ENCODE assay signal across 8 cellular contexts in the genomic region with DNA sequence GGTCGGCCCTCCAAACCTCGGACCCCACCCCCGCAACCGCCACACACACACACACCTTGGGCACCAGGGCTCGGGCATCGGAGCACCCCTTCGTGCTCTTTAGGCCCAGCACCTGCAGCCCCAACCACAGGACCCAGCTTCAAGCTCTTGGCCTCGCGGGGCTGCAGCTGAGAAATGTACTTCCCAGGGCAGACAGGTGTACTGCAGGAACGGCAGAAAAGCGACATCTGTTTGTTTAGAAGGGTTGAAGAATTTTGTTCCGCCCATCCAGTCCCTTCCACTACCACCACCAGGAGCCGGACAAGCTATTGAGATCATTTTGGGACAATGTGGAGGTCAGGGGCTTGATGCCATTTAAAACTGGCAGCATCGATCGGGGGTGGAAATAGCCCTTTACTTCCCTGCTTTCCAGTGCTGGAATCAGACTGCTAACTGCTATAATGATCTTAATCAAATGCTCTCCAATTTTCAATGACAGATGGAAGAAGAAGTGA.
DNase-seq lines count a peak whose midpoint lies in the region; ATAC-seq lines count a peak whose summit lies in the region.

No MANE protein-coding gene starts in this region.

- H3K9me3 ChIP-seq in iPS-18a (ENCODE audit: control insufficient read depth, low read depth, low read length), result no peaks in the 10 kb centered on the region

- peak overlapping the region; percentile 67 for H3K4me3 ChIP-seq in iPS-18a (ENCODE audit: low read length)

- H3K27me3 ChIP-seq in iPS-18a (ENCODE audit: control insufficient read depth, insufficient read depth, low read length), result peaks cover 73% of the 10 kb centered on the region

- H3K27me3 Mint-ChIP-seq in T-helper 1 cell treated with Interleukin-12 subunit alpha and Interleukin-12 subunit beta and Interleukin-4 antibody, amounts not matched to agents 30 μg/mL and 1 μg/mL, for 36 hours (ENCODE audit: low read depth), result peaks cover 72% of the 10 kb centered on the region
- peaks cover 58% of the 10 kb centered on the region for H3K27me3 Mint-ChIP-seq in stimulated activated naive CD8-positive, alpha-beta T cell treated with anti-CD3 and anti-CD28 coated beads, Interleukin-15, amount 100 ng/mL, for 72 hours

- peaks cover 3% of the 10 kb centered on the region for H3K36me3 Mint-ChIP-seq in T-helper 1 cell treated with Interleukin-12 subunit alpha and Interleukin-12 subunit beta and Interleukin-4 antibody, amounts not matched to agents 30 μg/mL and 1 μg/mL, for 36 hours (ENCODE audit: low read depth)

- no peak for ATAC-seq in stimulated activated naive CD8-positive, alpha-beta T cell treated with anti-CD3 and anti-CD28 coated beads, Interleukin-15, amount 100 ng/mL, for 72 hours
- ATAC-seq in HG02763 (IDR thresholded peaks at IDR 0.05; ENCODE audit: unreplicated experiment), result no peak
- ATAC-seq in HG03108 (IDR thresholded peaks at IDR 0.05; ENCODE audit: unreplicated experiment), result no peak
- no peak for ATAC-seq in GM21825 (IDR thresholded peaks at IDR 0.05; ENCODE audit: unreplicated experiment)

- H3K9ac ChIP-seq in iPS-18a (ENCODE audit: low read length), result no peak overlapping the region

- peak; percentile 39 for DNase-seq in NCI-H1092 treated with DMSO at 0.1 percent for 48 hours (lab: John Stamatoyannopoulos, UW)
- no peak for DNase-seq in NCI-H1092 (lab: John Stamatoyannopoulos, UW)
- no peak for DNase-seq in stimulated activated naive CD8-positive, alpha-beta T cell treated with anti-CD3 and anti-CD28 coated beads, Interleukin-15, amount 100 ng/mL, for 72 hours

- H3K4me1 Mint-ChIP-seq in T-helper 1 cell treated with Interleukin-12 subunit alpha and Interleukin-12 subunit beta and Interleukin-4 antibody, amounts not matched to agents 30 μg/mL and 1 μg/mL, for 36 hours (ENCODE audit: low read depth), result peaks cover 4% of the 10 kb centered on the region
- peaks cover 8% of the 10 kb centered on the region for H3K4me1 Mint-ChIP-seq in stimulated activated naive CD8-positive, alpha-beta T cell treated with anti-CD3 and anti-CD28 coated beads, Interleukin-15, amount 100 ng/mL, for 72 hours

- no peaks in the 10 kb centered on the region for H3K9me3 Mint-ChIP-seq in T-helper 1 cell treated with Interleukin-12 subunit alpha and Interleukin-12 subunit beta and Interleukin-4 antibody, amounts not matched to agents 30 μg/mL and 1 μg/mL, for 36 hours
- no peaks in the 10 kb centered on the region for H3K9me3 Mint-ChIP-seq in stimulated activated naive CD8-positive, alpha-beta T cell treated with anti-CD3 and anti-CD28 coated beads, Interleukin-15, amount 100 ng/mL, for 72 hours

- no peak overlapping the region for H3K27ac ChIP-seq in iPS-18a (ENCODE audit: low read length)

- peak overlapping the region; percentile 7 for H3K4me3 Mint-ChIP-seq in T-helper 1 cell treated with Interleukin-12 subunit alpha and Interleukin-12 subunit beta and Interleukin-4 antibody, amounts not matched to agents 30 μg/mL and 1 μg/mL, for 36 hours
- H3K4me3 Mint-ChIP-seq in stimulated activated naive CD8-positive, alpha-beta T cell treated with anti-CD3 and anti-CD28 coated beads, Interleukin-15, amount 100 ng/mL, for 72 hours, result peak overlapping the region; percentile 12 to 62

- no peaks in the 10 kb centered on the region for H3K36me3 ChIP-seq in iPS-18a (ENCODE audit: control insufficient read depth, low read depth, low read length)

- no peak overlapping the region for H3K27ac Mint-ChIP-seq in T-helper 1 cell treated with Interleukin-12 subunit alpha and Interleukin-12 subunit beta and Interleukin-4 antibody, amounts not matched to agents 30 μg/mL and 1 μg/mL, for 36 hours
- no peak overlapping the region for H3K27ac Mint-ChIP-seq in stimulated activated naive CD8-positive, alpha-beta T cell treated with anti-CD3 and anti-CD28 coated beads, Interleukin-15, amount 100 ng/mL, for 72 hours

- peaks cover 23% of the 10 kb centered on the region for H3K4me1 ChIP-seq in iPS-18a (ENCODE audit: control insufficient read depth, low read depth, low read length)
